9 cellular contexts compared by ENCODE assay signal in the genomic region with DNA sequence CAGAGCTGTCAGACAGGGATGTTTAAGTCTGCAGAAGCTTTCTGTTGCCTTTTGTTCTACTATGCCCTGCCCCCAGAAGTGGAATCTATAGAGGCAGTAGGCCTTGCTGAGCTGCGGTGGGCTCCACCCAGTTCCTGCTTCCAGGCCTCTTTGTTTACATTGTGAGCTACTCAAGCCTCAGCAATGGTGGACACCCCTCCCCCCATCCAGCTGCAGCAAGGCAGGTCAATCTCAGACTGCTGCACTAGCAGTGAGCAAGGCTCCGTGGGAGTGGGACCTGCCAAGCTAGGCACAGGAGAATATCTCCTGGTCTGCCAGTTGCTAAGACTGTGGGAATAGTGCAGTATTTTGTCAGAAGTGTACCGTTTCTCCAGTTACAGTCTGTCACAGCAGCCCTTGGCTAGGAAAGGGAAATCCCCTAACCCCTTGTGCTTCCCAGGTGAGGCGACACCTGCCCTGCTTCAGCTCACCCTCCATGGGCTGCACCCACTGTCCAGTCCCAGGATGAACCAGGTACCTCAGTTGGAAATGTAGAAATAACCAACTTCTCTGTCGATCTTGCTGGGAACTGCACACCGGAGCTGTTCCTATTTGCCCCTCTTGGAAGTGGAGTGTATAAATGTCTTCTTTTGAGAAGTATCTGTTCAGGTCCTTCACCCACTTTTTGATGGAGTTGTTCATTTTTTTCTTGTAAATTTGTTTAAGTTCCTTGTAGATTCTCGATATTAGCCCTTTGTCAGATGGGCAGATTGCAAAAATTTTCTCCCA.
DNase-seq lines count a peak whose midpoint lies in the region; ATAC-seq, FAIRE-seq and TF ChIP-seq lines count a peak whose summit lies in the region.
"Had no signal": no experiment of that assay in that cellular context is flagged by ENCODE, and none has a peak within 500 bp of the region (broad histone marks: within the 10 kb centered on the region; RNA-seq: fewer than 3 reads in every experiment).

No MANE protein-coding gene starts in this region.

- DNase-seq in NCI-H2081 (lab: John Stamatoyannopoulos, UW) (peak; percentile 12 to 38), NCI-H2081 treated with DMSO at 0.1 percent for 48 hours (lab: John Stamatoyannopoulos, UW) (no peak), RWPE1 (ENCODE audit: low spot score) (no peak), chondrocyte (ENCODE audit: low spot score) (no peak), pancreas (peak in 4 of 6 donors; percentile 22 to 63 (median 54)), COLO829 (ENCODE audit: low spot score) (no peak), Right ventricle myocardium superior (no peak)
- DNase-seq: activated B cell treated with CpG ODN at 0.5 μM for 24 hours had no signal

- no peak for FAIRE-seq in pancreas (lab: Jason Lieb, UNC)

- no peaks in the 10 kb centered on the region for H3K9me3 ChIP-seq in pancreas

- intact Hi-C loops in pancreas (cut with DNase I) = no loop called here
- intact Hi-C loops in Right ventricle myocardium superior (cut with DNase I) = no loop called here

- H3K27ac ChIP-seq in RWPE1 = peak overlapping the region; percentile 4; the same call in 1 of the 2 replicates
- no peak overlapping the region for H3K27ac ChIP-seq in pancreas

- peaks cover 24% of the 10 kb centered on the region for H3K36me3 Mint-ChIP-seq in chondrocyte (ENCODE audit: low read depth)

- TF ChIP-seq CTCF in RWPE1 (conservative IDR thresholded peaks at IDR 0.05; ENCODE audit: low read depth) (no peak), chondrocyte (IDR thresholded peaks at IDR 0.05) (no peak), pancreas (IDR thresholded peaks at IDR 0.05) (no peak)

- peaks cover 0 to 3% (median 0%) of the 10 kb centered on the region in 3 donors for H3K4me1 ChIP-seq in pancreas

- H3K27ac Mint-ChIP-seq in chondrocyte (ENCODE audit: unreplicated experiment) = peak overlapping the region; percentile 56
- H3K27ac Mint-ChIP-seq: activated B cell treated with CpG ODN at 0.5 μM for 24 hours had no signal

- ATAC-seq in pancreas (peak in 3 of 4 donors; percentile 30 to 82 (median 62)), GM21447 (IDR thresholded peaks at IDR 0.05; ENCODE audit: unreplicated experiment) (no peak), Right ventricle myocardium superior (ENCODE audit: poor library complexity) (no peak)

- H3K4me1 Mint-ChIP-seq in chondrocyte (ENCODE audit: low read depth) = peaks cover 17% of the 10 kb centered on the region

- WGBS in pancreas, 2 donors = 68 to 75% methylated on average over 7 of the region's 7 CpGs

- H3K9me3 Mint-ChIP-seq in chondrocyte (ENCODE audit: low read depth) = peaks cover 37% of the 10 kb centered on the region

- POLR2A ChIA-PET in RWPE1 (lab: Yijun Ruan, JAX; ENCODE audit: low non-redundant PET) = no interaction called here

- no peaks in the 10 kb centered on the region for H3K27me3 Mint-ChIP-seq in chondrocyte (ENCODE audit: low read depth)
- H3K27me3 Mint-ChIP-seq: activated B cell treated with CpG ODN at 0.5 μM for 24 hours had no signal

- H3K4me3 Mint-ChIP-seq in chondrocyte (ENCODE audit: unreplicated experiment) = no peak overlapping the region
- H3K4me3 Mint-ChIP-seq: activated B cell treated with CpG ODN at 0.5 μM for 24 hours had no signal

- CTCF ChIA-PET in RWPE1 (lab: Yijun Ruan, JAX) = no interaction called here

- H3K4me3 ChIP-seq in pancreas = no peak overlapping the region

- no peaks in the 10 kb centered on the region for H3K36me3 ChIP-seq in pancreas

- no peaks in the 10 kb centered on the region for H3K27me3 ChIP-seq in pancreas

Comparison
In these comparisons a context has a peak if more than half of its experiments do, and no peak if none do; other contexts are left out.
1. DNase-seq: peak in NCI-H2081 (2 of 2) and pancreas (4 of 6); none in NCI-H2081 treated with DMSO at 0.1 percent for 48 hours (single experiment), RWPE1 (single experiment), chondrocyte (single experiment), COLO829 (single experiment) and Right ventricle myocardium superior (single experiment).
2. ATAC-seq: peak in pancreas (3 of 4); none in GM21447 (single experiment) and Right ventricle myocardium superior (single experiment).